ENCODE assay signal across 12 cellular contexts in the genomic region with DNA sequence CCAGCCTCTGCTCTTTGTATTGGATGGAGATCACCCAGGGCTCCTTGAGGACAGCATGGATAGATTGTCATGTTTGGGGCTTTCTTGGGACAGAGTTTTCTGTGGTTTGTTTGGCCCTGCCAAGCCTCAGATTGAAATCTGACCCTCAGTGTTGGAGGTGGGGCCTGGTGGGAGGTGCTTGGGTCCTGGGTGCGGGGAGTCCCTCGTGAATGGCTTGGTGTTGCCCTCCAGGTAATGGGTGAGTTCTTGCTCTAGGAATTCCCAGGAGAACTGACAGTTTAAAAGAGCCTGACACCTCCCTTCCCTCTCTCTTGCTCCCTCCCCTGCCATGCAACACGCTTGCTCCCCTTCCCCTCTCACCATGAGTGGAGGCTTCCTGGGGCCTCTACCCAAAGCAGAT. TPM values are rescaled to one million over a fixed set of nuclear protein-coding genes. Genes with fewer than 3 reads are reported as not detected.
DNase-seq lines count a peak whose midpoint lies in the region; ATAC-seq and TF ChIP-seq lines count a peak whose summit lies in the region.
"Had no signal": no experiment of that assay in that cellular context is flagged by ENCODE, and none has a peak within 500 bp of the region (broad histone marks: within the 10 kb centered on the region; RNA-seq: fewer than 3 reads in every experiment).

No MANE protein-coding gene starts in this region.

- no peaks in the 10 kb centered on the region for H3K4me1 ChIP-seq in upper lobe of right lung

- no peaks in the 10 kb centered on the region for H3K9me3 ChIP-seq in upper lobe of right lung

- H3K27me3 Mint-ChIP-seq in osteocyte (ENCODE audit: unreplicated experiment): peaks cover 8% of the 10 kb centered on the region
- H3K27me3 Mint-ChIP-seq: CD4-positive, CD25-positive, alpha-beta regulatory T cell had no signal

- no peak overlapping the region for H3K27ac Mint-ChIP-seq in osteocyte (ENCODE audit: unreplicated experiment)
- H3K27ac Mint-ChIP-seq: CD4-positive, CD25-positive, alpha-beta regulatory T cell; GM23338 had no signal

- H3K4me3 Mint-ChIP-seq in osteocyte (ENCODE audit: unreplicated experiment): no peak overlapping the region
- H3K4me3 Mint-ChIP-seq: CD4-positive, CD25-positive, alpha-beta regulatory T cell; GM23338 had no signal

- no peak overlapping the region for H3K4me3 ChIP-seq in upper lobe of right lung
- H3K4me3 ChIP-seq: GM23338 had no signal

- intact Hi-C loops in upper lobe of right lung (cut with DNase I): no loop called here

- no peak for ATAC-seq in upper lobe of right lung
- ATAC-seq in HG02885 (IDR thresholded peaks at IDR 0.05; ENCODE audit: poor library complexity, unreplicated experiment): no peak
- ATAC-seq: GM23338 had no signal

- no peaks in the 10 kb centered on the region for H3K36me3 ChIP-seq in upper lobe of right lung

- no peaks in the 10 kb centered on the region for H3K9me3 Mint-ChIP-seq in osteocyte (ENCODE audit: unreplicated experiment)
- H3K9me3 Mint-ChIP-seq: GM23338 had no signal

- H3K27me3 ChIP-seq in upper lobe of right lung: peaks cover 7% of the 10 kb centered on the region

- peak; percentile 2 for DNase-seq in activated CD8-positive, alpha-beta memory T cell treated with anti-CD3 and anti-CD28 coated beads, Interleukin-2, amount 50 U/mL, for 48 hours
- DNase-seq in activated CD8-positive, alpha-beta memory T cell treated with anti-CD3 and anti-CD28 coated beads for 24 hours: no peak
- peak; percentile 40 for DNase-seq in islet precursor cell
- DNase-seq in osteocyte (ENCODE audit: extremely low spot score, unreplicated experiment): peak; percentile 57
- peak; percentile 37 for DNase-seq in upper lobe of right lung
- no peak for DNase-seq in SHP77 (lab: John Stamatoyannopoulos, UW)
- no peak for DNase-seq in DMS53 (lab: John Stamatoyannopoulos, UW)
- DNase-seq: CD4-positive, CD25-positive, alpha-beta regulatory T cell had no signal

- no peak overlapping the region for H3K27ac ChIP-seq in upper lobe of right lung
- H3K27ac ChIP-seq: 22Rv1 had no signal

- TF ChIP-seq CTCF in osteocyte (IDR thresholded peaks at IDR 0.05) (no peak), upper lobe of right lung (IDR thresholded peaks at IDR 0.05) (no peak)

- H3K36me3 Mint-ChIP-seq in osteocyte (ENCODE audit: unreplicated experiment): no peaks in the 10 kb centered on the region
- H3K36me3 Mint-ChIP-seq: CD4-positive, CD25-positive, alpha-beta regulatory T cell had no signal

- no peaks in the 10 kb centered on the region for H3K4me1 Mint-ChIP-seq in osteocyte (ENCODE audit: unreplicated experiment)
- H3K4me1 Mint-ChIP-seq: CD4-positive, CD25-positive, alpha-beta regulatory T cell; GM23338 had no signal

RNA-seq across cellular contexts. Expression of a gene that starts 48.6 kb away (rescaled TPM):
- total RNA-seq in osteocyte (0.83 and 1.3 TPM in 2 replicates), upper lobe of right lung (26.0 TPM)
- total RNA-seq: CD4-positive, CD25-positive, alpha-beta regulatory T cell; HT-29 had no signal

Comparison
In these comparisons a context has a peak if more than half of its experiments do, and no peak if none do; other contexts are left out.
1. DNase-seq: peak in activated CD8-positive, alpha-beta memory T cell treated with anti-CD3 and anti-CD28 coated beads, Interleukin-2, amount 50 U/mL, for 48 hours (single experiment), islet precursor cell (single experiment), osteocyte (single experiment) and upper lobe of right lung (single experiment); none in activated CD8-positive, alpha-beta memory T cell treated with anti-CD3 and anti-CD28 coated beads for 24 hours (single experiment), SHP77 (0 of 2) and DMS53 (single experiment).
2. RNA of a gene that starts 48.6 kb away (total RNA-seq): 26.0 TPM in upper lobe of right lung (single experiment); 0.83 to 1.3 TPM in osteocyte; every median in the first group is over 10 times any median in the second.